Comparison of ENCODE assay signal across 8 cellular contexts in genomic region chr13:78241278-78241919, GRCh38.
DNase-seq lines count a peak whose midpoint lies in the region; ATAC-seq, FAIRE-seq and TF ChIP-seq lines count a peak whose summit lies in the region.

No MANE protein-coding gene starts in this region.

- H3K9me3 Mint-ChIP-seq in activated CD4-positive, alpha-beta T cell treated with anti-CD3 and anti-CD28 coated beads, Interleukin-2, amount 10 ng/mL, durations not matched to agents 7 days and 5 days, result no peaks in the 10 kb centered on the region

- H3K4me1 Mint-ChIP-seq in activated CD4-positive, alpha-beta T cell treated with anti-CD3 and anti-CD28 coated beads, Interleukin-2, amount 10 ng/mL, durations not matched to agents 7 days and 5 days, result no peaks in the 10 kb centered on the region

- H3K27me3 Mint-ChIP-seq in activated CD4-positive, alpha-beta T cell treated with anti-CD3 and anti-CD28 coated beads, Interleukin-2, amount 10 ng/mL, durations not matched to agents 7 days and 5 days, result no peaks in the 10 kb centered on the region

- no peak for FAIRE-seq in RCC 7860 (lab: Jason Lieb, UNC)

- peak; percentile 71 for TF ChIP-seq CTCF in astrocyte of the spinal cord (IDR thresholded peaks at IDR 0.05; ENCODE audit: low read depth, low read length)

- no peak overlapping the region for H3K27ac Mint-ChIP-seq in activated CD4-positive, alpha-beta T cell treated with anti-CD3 and anti-CD28 coated beads, Interleukin-2, amount 10 ng/mL, durations not matched to agents 7 days and 5 days

- DNase-seq in activated CD4-positive, alpha-beta T cell treated with anti-CD3 and anti-CD28 coated beads, Interleukin-2, amount 10 ng/mL, durations not matched to agents 7 days and 5 days, result peak; percentile 12
- DNase-seq in activated CD4-positive, alpha-beta T cell treated with anti-CD3 and anti-CD28 coated beads, Interleukin-2, amount 50 U/mL, for 4 hours, result no peak
- peak; percentile 49 to 91 for DNase-seq in NCI-H526 (lab: John Stamatoyannopoulos, UW)
- peak; percentile 20 for DNase-seq in astrocyte of the spinal cord (ENCODE audit: low read depth, low spot score)
- DNase-seq in left lobe of liver (ENCODE audit: low spot score), result no peak
- no peak for DNase-seq in RCC 7860 (ENCODE audit: low spot score)

- H3K36me3 Mint-ChIP-seq in activated CD4-positive, alpha-beta T cell treated with anti-CD3 and anti-CD28 coated beads, Interleukin-2, amount 10 ng/mL, durations not matched to agents 7 days and 5 days (ENCODE audit: low read depth), result no peaks in the 10 kb centered on the region

- H3K4me3 ChIP-seq in astrocyte of the spinal cord (ENCODE audit: low read depth, low read length), result no peak overlapping the region

- in situ Hi-C loops in astrocyte of the spinal cord (cut with HindIII; ENCODE audit: low sequenced_read_pairs), result no loop called here

- CTCF ChIA-PET in activated CD4-positive, alpha-beta T cell treated with anti-CD3 and anti-CD28 coated beads, Interleukin-2, amount 10 ng/mL, durations not matched to agents 7 days and 5 days (lab: Charles Lee), result interaction anchor here (0.6 to 1.3 kb wide), 2 partner anchors 39 to 608 kb away, joined by 4 read pairs; no protein-coding TSS in a partner anchor

- H3K4me3 Mint-ChIP-seq in activated CD4-positive, alpha-beta T cell treated with anti-CD3 and anti-CD28 coated beads, Interleukin-2, amount 10 ng/mL, durations not matched to agents 7 days and 5 days, result no peak overlapping the region

- POLR2A ChIA-PET in activated CD4-positive, alpha-beta T cell treated with anti-CD3 and anti-CD28 coated beads, Interleukin-2, amount 10 ng/mL, durations not matched to agents 7 days and 5 days (lab: Charles Lee), result no interaction called here

- ATAC-seq in HG02571 (IDR thresholded peaks at IDR 0.05; ENCODE audit: unreplicated experiment), result peak; percentile 54
- ATAC-seq in left lobe of liver, result peak; percentile 58
- no peak for ATAC-seq in HG03457 (IDR thresholded peaks at IDR 0.05; ENCODE audit: unreplicated experiment)

Comparison
In these comparisons a context has a peak if more than half of its experiments do, and no peak if none do; other contexts are left out.
1. DNase-seq: peak in activated CD4-positive, alpha-beta T cell treated with anti-CD3 and anti-CD28 coated beads, Interleukin-2, amount 10 ng/mL, durations not matched to agents 7 days and 5 days (single experiment), NCI-H526 (2 of 2) and astrocyte of the spinal cord (single experiment); none in activated CD4-positive, alpha-beta T cell treated with anti-CD3 and anti-CD28 coated beads, Interleukin-2, amount 50 U/mL, for 4 hours (0 of 2), left lobe of liver (single experiment) and RCC 7860 (single experiment).